11 cellular contexts compared by ENCODE assay signal in the genomic region with DNA sequence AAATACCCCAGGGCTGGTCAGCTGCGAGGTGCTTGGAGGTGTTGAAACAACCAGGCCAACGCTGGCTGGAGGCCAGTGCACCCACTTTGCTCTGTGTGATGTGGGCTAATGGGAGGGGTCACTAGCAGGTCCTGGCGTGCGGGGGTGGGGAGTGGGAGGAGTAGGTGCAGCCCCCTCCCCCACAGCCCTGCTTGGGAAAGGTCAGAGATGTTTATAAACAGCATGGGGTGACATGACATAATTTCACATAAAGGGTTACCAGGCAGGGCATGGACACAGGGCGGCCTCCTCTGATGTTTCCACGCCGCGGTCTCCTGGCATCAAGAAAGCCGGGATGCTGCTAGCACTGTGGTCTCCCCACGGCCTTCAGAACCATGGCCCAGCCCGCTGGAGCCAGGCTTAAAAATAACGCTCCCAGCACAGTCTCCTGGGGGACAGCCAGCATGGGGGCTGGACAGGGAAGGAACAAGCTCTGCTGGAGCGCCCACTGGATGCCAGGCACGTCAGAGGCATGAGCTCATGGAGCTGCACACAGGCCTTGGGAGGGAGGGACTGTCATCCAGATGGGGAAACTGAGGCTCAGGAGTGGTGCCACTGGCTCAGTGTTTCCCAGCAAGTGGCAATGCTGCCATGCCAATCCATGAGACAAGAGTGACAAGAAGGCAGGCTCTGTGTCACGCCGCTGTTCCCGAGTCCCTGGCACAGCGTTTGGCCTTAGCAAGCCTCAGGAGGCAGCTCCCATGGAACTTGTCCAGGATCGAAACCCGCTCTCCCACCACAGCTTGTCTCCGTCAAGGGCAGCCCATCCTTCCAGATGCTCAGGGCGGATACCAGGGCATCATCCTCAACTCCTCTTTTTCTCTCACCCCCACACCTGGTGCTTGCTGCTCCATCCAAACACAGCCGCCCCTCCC.
DNase-seq lines count a peak whose midpoint lies in the region; ATAC-seq and TF ChIP-seq lines count a peak whose summit lies in the region.
"Had no signal": no experiment of that assay in that cellular context is flagged by ENCODE, and none has a peak within 500 bp of the region (broad histone marks: within the 10 kb centered on the region; RNA-seq: fewer than 3 reads in every experiment).

No MANE protein-coding gene starts in this region.

- WGBS in transverse colon (ENCODE audit: low coverage in 1 of 2), 2 donors = 60 to 79% methylated on average over 1 to 23 of the region's 23 CpGs

- no peaks in the 10 kb centered on the region for H3K36me3 ChIP-seq in transverse colon

- H3K4me3 Mint-ChIP-seq in WTC11 = no peak overlapping the region
- no peak overlapping the region for H3K4me3 Mint-ChIP-seq in nephron progenitor cell
- H3K4me3 Mint-ChIP-seq: activated B cell treated with CpG ODN at 0.5 μM for 24 hours had no signal

- POLR2A ChIA-PET in WTC11 (lab: Charles Lee) = interaction anchor here (0.8 kb wide), 1 partner anchor 118 kb away, joined by 3 read pairs; no protein-coding TSS in a partner anchor

- no peaks in the 10 kb centered on the region for H3K27me3 ChIP-seq in transverse colon

- H3K4me1 Mint-ChIP-seq in WTC11 (peaks cover 16% of the 10 kb centered on the region), nephron progenitor cell (peaks cover 55% of the 10 kb centered on the region)

- no peak overlapping the region for H3K4me3 ChIP-seq in transverse colon
- H3K4me3 ChIP-seq: skin epidermis had no signal

- intact Hi-C loops in transverse colon (cut with DNase I; ENCODE audit: low total_unique reads) = no loop called here

- CTCF ChIA-PET in WTC11 (lab: Charles Lee) = interaction anchor here (0.6 to 1.7 kb wide), 4 partner anchors 36 to 209 kb away, joined by 3 to 9 read pairs (median 4); a partner anchor contains a TSS

- TF ChIP-seq EP300 in transverse colon (IDR thresholded peaks at IDR 0.05; ENCODE audit: low read depth) = no peak

- H3K9me3 Mint-ChIP-seq in WTC11 (no peaks in the 10 kb centered on the region), nephron progenitor cell (no peaks in the 10 kb centered on the region)
- H3K9me3 Mint-ChIP-seq: activated B cell treated with CpG ODN at 0.5 μM for 24 hours had no signal

- DNase-seq in WTC11 (ENCODE audit: low spot score) = no peak
- DNase-seq in globus pallidus (ENCODE audit: low spot score) = peak; percentile 41
- peak; percentile 23 for DNase-seq in nephron progenitor cell
- DNase-seq in transverse colon = peak; percentile 45
- DNase-seq in NCI-H1930 (lab: John Stamatoyannopoulos, UW) = no peak
- no peak for DNase-seq in DMS79 (lab: John Stamatoyannopoulos, UW)
- DNase-seq: activated B cell treated with CpG ODN at 0.5 μM for 24 hours, NCI-H2171 had no signal

- in situ Hi-C loops in transverse colon (cut with MboI; ENCODE audit: low pct_ligation_motif_present in 1 of 4, low pct_unique_long_range_greater_than_20kb in 1 of 4, low sequenced_read_pairs in 3 of 4) = no loop called here

- peak overlapping the region; percentile 23 to 64 (median 51) for H3K27ac ChIP-seq in transverse colon

- H3K9me3 ChIP-seq in transverse colon = no peaks in the 10 kb centered on the region

- H3K36me3 Mint-ChIP-seq in WTC11 = no peaks in the 10 kb centered on the region
- no peaks in the 10 kb centered on the region for H3K36me3 Mint-ChIP-seq in nephron progenitor cell (ENCODE audit: low read depth)

- TF ChIP-seq POLR2A in transverse colon (IDR thresholded peaks at IDR 0.05) = no peak

- no peak overlapping the region for H3K27ac Mint-ChIP-seq in WTC11
- no peak overlapping the region for H3K27ac Mint-ChIP-seq in nephron progenitor cell
- H3K27ac Mint-ChIP-seq: activated B cell treated with CpG ODN at 0.5 μM for 24 hours had no signal

- ATAC-seq in WTC11 (no peak), GM19463 (IDR thresholded peaks at IDR 0.05; ENCODE audit: unreplicated experiment) (no peak), GM18520 (IDR thresholded peaks at IDR 0.05; ENCODE audit: unreplicated experiment) (no peak)

- peaks cover 24 to 53% (median 27%) of the 10 kb centered on the region in 4 donors for H3K4me1 ChIP-seq in transverse colon

- no peak for TF ChIP-seq CTCF in WTC11 (IDR thresholded peaks at IDR 0.05)
- no peak for TF ChIP-seq CTCF in nephron progenitor cell (IDR thresholded peaks at IDR 0.05)
- TF ChIP-seq CTCF in transverse colon (IDR thresholded peaks at IDR 0.05) = no peak

- H3K27me3 Mint-ChIP-seq in WTC11 (ENCODE audit: low read depth) (no peaks in the 10 kb centered on the region), nephron progenitor cell (ENCODE audit: low read depth, poor library complexity) (peaks cover 12% of the 10 kb centered on the region)

TF ChIP-seq in WTC11, 78 proteins besides CTCF, POLR2A, EP300 and RAD21:
- TF ChIP-seq GABPB1 (CRISPR knock-in tag; IDR thresholded peaks at IDR 0.05) (peak; percentile 85), TEAD1 (CRISPR knock-in tag; IDR thresholded peaks at IDR 0.05) (no peak), FOXK1 (CRISPR knock-in tag; IDR thresholded peaks at IDR 0.05) (no peak), ATF1 (CRISPR knock-in tag; IDR thresholded peaks at IDR 0.05) (no peak)
- TF ChIP-seq, protein P1, sequence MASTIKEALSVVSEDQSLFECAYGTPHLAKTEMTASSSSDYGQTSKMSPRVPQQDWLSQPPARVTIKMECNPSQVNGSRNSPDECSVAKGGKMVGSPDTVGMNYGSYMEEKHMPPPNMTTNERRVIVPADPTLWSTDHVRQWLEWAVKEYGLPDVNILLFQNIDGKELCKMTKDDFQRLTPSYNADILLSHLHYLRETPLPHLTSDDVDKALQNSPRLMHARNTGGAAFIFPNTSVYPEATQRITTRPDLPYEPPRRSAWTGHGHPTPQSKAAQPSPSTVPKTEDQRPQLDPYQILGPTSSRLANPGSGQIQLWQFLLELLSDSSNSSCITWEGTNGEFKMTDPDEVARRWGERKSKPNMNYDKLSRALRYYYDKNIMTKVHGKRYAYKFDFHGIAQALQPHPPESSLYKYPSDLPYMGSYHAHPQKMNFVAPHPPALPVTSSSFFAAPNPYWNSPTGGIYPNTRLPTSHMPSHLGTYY (CRISPR knock-in tag; IDR thresholded peaks at IDR 0.05) = no peak

Comparison
In these comparisons a context has a peak if more than half of its experiments do, and no peak if none do; other contexts are left out.
1. DNase-seq: peak in globus pallidus (single experiment), nephron progenitor cell (single experiment) and transverse colon (single experiment); none in WTC11 (single experiment), NCI-H1930 (0 of 2) and DMS79 (single experiment).